In genomic region chr3:158791259-158791920, GRCh38 we compare ENCODE assay signal across 1 cellular context.
TF ChIP-seq lines count a peak whose summit lies in the region.

No MANE protein-coding gene starts in this region.

TF ChIP-seq in A549, 52 proteins besides CTCF, POLR2A, EP300 and RAD21 (continued from another document):
- TF ChIP-seq, protein P1, sequence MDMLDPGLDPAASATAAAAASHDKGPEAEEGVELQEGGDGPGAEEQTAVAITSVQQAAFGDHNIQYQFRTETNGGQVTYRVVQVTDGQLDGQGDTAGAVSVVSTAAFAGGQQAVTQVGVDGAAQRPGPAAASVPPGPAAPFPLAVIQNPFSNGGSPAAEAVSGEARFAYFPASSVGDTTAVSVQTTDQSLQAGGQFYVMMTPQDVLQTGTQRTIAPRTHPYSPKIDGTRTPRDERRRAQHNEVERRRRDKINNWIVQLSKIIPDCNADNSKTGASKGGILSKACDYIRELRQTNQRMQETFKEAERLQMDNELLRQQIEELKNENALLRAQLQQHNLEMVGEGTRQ (IDR thresholded peaks at IDR 0.05), result peak; percentile 46
- no peak for TF ChIP-seq MAZ (IDR thresholded peaks at IDR 0.05; ENCODE audit: borderline replicate concordance, low read depth, low read length)
- no peak for TF ChIP-seq ZFP36 (IDR thresholded peaks at IDR 0.05; ENCODE audit: borderline replicate concordance, partially characterized antibody)
- TF ChIP-seq CHD2 (IDR thresholded peaks at IDR 0.05; ENCODE audit: low read length, partially characterized antibody), result no peak
- no peak for TF ChIP-seq MAFK (IDR thresholded peaks at IDR 0.05; ENCODE audit: partially characterized antibody)
- TF ChIP-seq TFCP2L1 (CRISPR knock-in tag; IDR thresholded peaks at IDR 0.05), result no peak
- TF ChIP-seq SMC3 (IDR thresholded peaks at IDR 0.05), result peak; percentile 73
